ENCODE assay signal across 18 cellular contexts in genomic region chr7:117949232-117949631, GRCh38.
DNase-seq lines count a peak whose midpoint lies in the region; ATAC-seq and TF ChIP-seq lines count a peak whose summit lies in the region.
"Had no signal": no experiment of that assay in that cellular context is flagged by ENCODE, and none has a peak within 500 bp of the region (broad histone marks: within the 10 kb centered on the region; RNA-seq: fewer than 3 reads in every experiment).

No MANE protein-coding gene starts in this region.

- no peak overlapping the region for H3K27ac Mint-ChIP-seq in Calu3 (ENCODE audit: unreplicated experiment)
- H3K27ac Mint-ChIP-seq: natural killer cell had no signal

- H3K27me3 Mint-ChIP-seq in Calu3 (ENCODE audit: unreplicated experiment) = no peaks in the 10 kb centered on the region

- H3K4me3 Mint-ChIP-seq in Calu3 (ENCODE audit: low read depth, unreplicated experiment) = no peak overlapping the region
- H3K4me3 Mint-ChIP-seq: natural killer cell had no signal

- CTCF ChIA-PET in Calu3 (lab: Charles Lee) = interaction anchor here (0.9 to 1.2 kb wide), 4 partner anchors 10 to 155 kb away, joined by 4 to 12 read pairs (median 4); no protein-coding TSS in a partner anchor

- H3K27me3 ChIP-seq in RWPE2 (ENCODE audit: insufficient read depth, poor library complexity, severe bottlenecking) = no peaks in the 10 kb centered on the region
- H3K27me3 ChIP-seq in testis = no peaks in the 10 kb centered on the region
- H3K27me3 ChIP-seq: BLaER1 treated with 17β-estradiol and CSF1 and Interleukin-3, amounts not matched to agents 10 nM and 100 nM; gastroesophageal sphincter had no signal

- H3K36me3 ChIP-seq in RWPE2 (ENCODE audit: low read depth) (no peaks in the 10 kb centered on the region), testis (ENCODE audit: low read depth, missing control alignments) (no peaks in the 10 kb centered on the region)
- H3K36me3 ChIP-seq: BLaER1 treated with 17β-estradiol and CSF1 and Interleukin-3, amounts not matched to agents 10 nM and 100 nM; gastroesophageal sphincter had no signal

- BruUV-seq in Calu3 (replicated peaks; lab: Mats Ljungman, UMichigan) = no TSS peak

- no peaks in the 10 kb centered on the region for H3K9me3 ChIP-seq in RWPE2 (ENCODE audit: severe bottlenecking)
- H3K9me3 ChIP-seq in testis = no peaks in the 10 kb centered on the region

- no peaks in the 10 kb centered on the region for H3K36me3 Mint-ChIP-seq in Calu3 (ENCODE audit: insufficient read depth, unreplicated experiment)
- H3K36me3 Mint-ChIP-seq: natural killer cell had no signal

- H3K4me1 ChIP-seq in RWPE2 (ENCODE audit: insufficient read depth, poor library complexity, severe bottlenecking) (peaks cover 51% of the 10 kb centered on the region), testis (no peaks in the 10 kb centered on the region)
- H3K4me1 ChIP-seq: BLaER1 treated with 17β-estradiol and CSF1 and Interleukin-3, amounts not matched to agents 10 nM and 100 nM; gastroesophageal sphincter had no signal

- H3K27ac ChIP-seq in RWPE2 (ENCODE audit: poor library complexity, severe bottlenecking) = peak overlapping the region; percentile 97
- no peak overlapping the region for H3K27ac ChIP-seq in testis
- H3K27ac ChIP-seq: BLaER1 treated with 17β-estradiol and CSF1 and Interleukin-3, amounts not matched to agents 10 nM and 100 nM; gastroesophageal sphincter had no signal

- peaks cover 58% of the 10 kb centered on the region for H3K4me1 Mint-ChIP-seq in Calu3 (ENCODE audit: low read depth, unreplicated experiment)
- H3K4me1 Mint-ChIP-seq: natural killer cell had no signal

- ATAC-seq in GM21515 (IDR thresholded peaks at IDR 0.05; ENCODE audit: unreplicated experiment) (peak; percentile 49), RWPE2 (ENCODE audit: low read depth) (peak; percentile 67), HG03442 (IDR thresholded peaks at IDR 0.05; ENCODE audit: unreplicated experiment) (no peak)
- ATAC-seq: gastroesophageal sphincter, left cardiac atrium had no signal

- no peak for TF ChIP-seq POLR2A in testis (IDR thresholded peaks at IDR 0.05)

- no peaks in the 10 kb centered on the region for H3K9me3 Mint-ChIP-seq in Calu3 (ENCODE audit: low read depth, unreplicated experiment)

- intact Hi-C loops in Calu3 (cut with micrococcal nuclease; ENCODE audit: unreplicated experiment) (loop anchor here (5.0 kb wide), 1 partner anchor 203 kb away; no protein-coding TSS in a partner anchor), testis (cut with DNase I; ENCODE audit: low total_unique reads) (no loop called here)

- 56 to 70% methylated on average over 1 of the region's 1 CpG for WGBS in testis, 2 donors

- no peak overlapping the region for H3K4me3 ChIP-seq in RWPE2 (ENCODE audit: severe bottlenecking)
- no peak overlapping the region for H3K4me3 ChIP-seq in testis
- H3K4me3 ChIP-seq: BLaER1 treated with 17β-estradiol and CSF1 and Interleukin-3, amounts not matched to agents 10 nM and 100 nM; gastroesophageal sphincter had no signal

- DNase-seq in Calu3 = peak; percentile 45
- no peak for DNase-seq in RWPE2 (ENCODE audit: low spot score)
- peak; percentile 12 for DNase-seq in glomerular visceral epithelial cell (ENCODE audit: extremely low spot score)
- no peak for DNase-seq in amygdala (lab: John Stamatoyannopoulos, UW)
- no peak for DNase-seq in testis
- no peak for DNase-seq in activated gamma-delta T cell treated with Interleukin-2 at 50 U/mL for 16 hours
- DNase-seq: dermis blood vessel endothelial cell; left cardiac atrium; natural killer cell; NCI-H524; retina; Right ventricle myocardium superior; stimulated activated CD4-positive, alpha-beta T cell treated with anti-CD3 and anti-CD28 coated beads, Interleukin-4, amount 100 ng/mL, for 1 hour; stimulated activated naive CD4-positive, alpha-beta T cell had no signal

- peak; percentile 31 for TF ChIP-seq CTCF in Calu3 (IDR thresholded peaks at IDR 0.05; ENCODE audit: unreplicated experiment)
- peak; percentile 49 for TF ChIP-seq CTCF in RWPE2 (IDR thresholded peaks at IDR 0.05; ENCODE audit: poor library complexity, severe bottlenecking)
- no peak for TF ChIP-seq CTCF in testis (IDR thresholded peaks at IDR 0.05)

Comparison
In these comparisons a context has a peak if more than half of its experiments do, and no peak if none do; other contexts are left out.
1. DNase-seq: peak in Calu3 (single experiment) and glomerular visceral epithelial cell (single experiment); none in RWPE2 (single experiment), amygdala (0 of 56), testis (single experiment) and activated gamma-delta T cell treated with Interleukin-2 at 50 U/mL for 16 hours (single experiment).
2. CTCF ChIP-seq: peak in Calu3 (single experiment) and RWPE2 (single experiment); none in testis (0 of 3).